Comparison of ENCODE assay signal across 8 cellular contexts in genomic region chr9:70257512-70257911, GRCh38. TPM values are rescaled to one million over a fixed set of nuclear protein-coding genes. Genes with fewer than 3 reads are reported as not detected.
DNase-seq lines count a peak whose midpoint lies in the region; ATAC-seq and TF ChIP-seq lines count a peak whose summit lies in the region.

No MANE protein-coding gene starts in this region.

- H3K9ac ChIP-seq in iPS-20b (ENCODE audit: low read depth, low read length), result peak overlapping the region; percentile 94; the same call in 1 of the 2 replicates

- no peaks in the 10 kb centered on the region for H3K9me3 ChIP-seq in iPS-20b (ENCODE audit: insufficient read depth, low read depth, low read length)

- TF ChIP-seq CTCF in activated CD8-positive, alpha-beta T cell treated with anti-CD3 and anti-CD28 coated beads for 36 hours (IDR thresholded peaks at IDR 0.05), result no peak

- DNase-seq in NCI-H1417 (lab: John Stamatoyannopoulos, UW) (peak in 2 of 3 experiments; percentile 21 to 65), NCI-H1417 treated with DMSO at 0.1 percent for 48 hours (lab: John Stamatoyannopoulos, UW) (no peak), SK-N-DZ (ENCODE audit: low spot score) (no peak)
- no peak for DNase-seq in activated CD8-positive, alpha-beta T cell treated with anti-CD3 and anti-CD28 coated beads for 36 hours
- DNase-seq in stimulated activated CD4-positive, alpha-beta T cell treated with anti-CD3 and anti-CD28 coated beads, Interleukin-15, amount 100 ng/mL, for 24 hours, result no peak

- H3K4me3 ChIP-seq in iPS-20b (ENCODE audit: low read length), result peak overlapping the region; percentile 94; the same call in 1 of the 2 replicates

- peak overlapping the region; percentile 93 for H3K4me3 Mint-ChIP-seq in activated CD8-positive, alpha-beta T cell treated with anti-CD3 and anti-CD28 coated beads for 36 hours
- H3K4me3 Mint-ChIP-seq in stimulated activated memory B cell treated with anti-CD40 and anti-IgM and Interleukin-4, amounts not matched to agents 10 μg/mL and 1 μg/mL and 100 μg/mL, for 72 hours, result peak overlapping the region; percentile 89

- POLR2A ChIA-PET in activated CD8-positive, alpha-beta T cell treated with anti-CD3 and anti-CD28 coated beads for 36 hours (lab: Charles Lee), result interaction anchor here (0.8 to 2.6 kb wide), 5 partner anchors 29 to 163 kb away, joined by 3 to 7 read pairs (median 4); no protein-coding TSS in a partner anchor

- peaks cover 12% of the 10 kb centered on the region for H3K4me1 ChIP-seq in iPS-20b (ENCODE audit: insufficient read depth, low read length)

- H3K27me3 ChIP-seq in iPS-20b (ENCODE audit: insufficient read depth, low read length), result no peaks in the 10 kb centered on the region; the same call in 1 of the 2 replicates

- peak overlapping the region; percentile 98 for H3K27ac Mint-ChIP-seq in activated CD8-positive, alpha-beta T cell treated with anti-CD3 and anti-CD28 coated beads for 36 hours
- peak overlapping the region; percentile 92 for H3K27ac Mint-ChIP-seq in stimulated activated memory B cell treated with anti-CD40 and anti-IgM and Interleukin-4, amounts not matched to agents 10 μg/mL and 1 μg/mL and 100 μg/mL, for 72 hours

- intact Hi-C loops in activated CD8-positive, alpha-beta T cell treated with anti-CD3 and anti-CD28 coated beads for 36 hours (cut with micrococcal nuclease), result loop anchor here (2.0 kb wide), 1 partner anchor 153 kb away; no protein-coding TSS in a partner anchor

- peaks cover 44% of the 10 kb centered on the region for H3K4me1 Mint-ChIP-seq in activated CD8-positive, alpha-beta T cell treated with anti-CD3 and anti-CD28 coated beads for 36 hours (ENCODE audit: low read depth)
- peaks cover 47% of the 10 kb centered on the region for H3K4me1 Mint-ChIP-seq in stimulated activated memory B cell treated with anti-CD40 and anti-IgM and Interleukin-4, amounts not matched to agents 10 μg/mL and 1 μg/mL and 100 μg/mL, for 72 hours

- no peaks in the 10 kb centered on the region for H3K9me3 Mint-ChIP-seq in activated CD8-positive, alpha-beta T cell treated with anti-CD3 and anti-CD28 coated beads for 36 hours
- H3K9me3 Mint-ChIP-seq in stimulated activated memory B cell treated with anti-CD40 and anti-IgM and Interleukin-4, amounts not matched to agents 10 μg/mL and 1 μg/mL and 100 μg/mL, for 72 hours, result peaks cover 3% of the 10 kb centered on the region

- CTCF ChIA-PET in activated CD8-positive, alpha-beta T cell treated with anti-CD3 and anti-CD28 coated beads for 36 hours (lab: Charles Lee), result interaction anchor here (0.9 to 1.5 kb wide), 3 partner anchors 144 to 345 kb away, joined by 3 to 4 read pairs (median 3); no protein-coding TSS in a partner anchor

- no peak overlapping the region for H3K27ac ChIP-seq in iPS-20b (ENCODE audit: low read length)

- ATAC-seq in activated CD8-positive, alpha-beta T cell treated with anti-CD3 and anti-CD28 coated beads for 36 hours, result no peak
- ATAC-seq in stimulated activated memory B cell treated with anti-CD40 and anti-IgM and Interleukin-4, amounts not matched to agents 10 μg/mL and 1 μg/mL and 100 μg/mL, for 72 hours, result no peak
- no peak for ATAC-seq in HG03139 (IDR thresholded peaks at IDR 0.05; ENCODE audit: unreplicated experiment)

- peaks cover 31% of the 10 kb centered on the region for H3K36me3 Mint-ChIP-seq in activated CD8-positive, alpha-beta T cell treated with anti-CD3 and anti-CD28 coated beads for 36 hours (ENCODE audit: low read depth)
- peaks cover 40% of the 10 kb centered on the region for H3K36me3 Mint-ChIP-seq in stimulated activated memory B cell treated with anti-CD40 and anti-IgM and Interleukin-4, amounts not matched to agents 10 μg/mL and 1 μg/mL and 100 μg/mL, for 72 hours

- no peaks in the 10 kb centered on the region for H3K27me3 Mint-ChIP-seq in activated CD8-positive, alpha-beta T cell treated with anti-CD3 and anti-CD28 coated beads for 36 hours
- H3K27me3 Mint-ChIP-seq in stimulated activated memory B cell treated with anti-CD40 and anti-IgM and Interleukin-4, amounts not matched to agents 10 μg/mL and 1 μg/mL and 100 μg/mL, for 72 hours, result no peaks in the 10 kb centered on the region

- peaks cover 15% of the 10 kb centered on the region for H3K36me3 ChIP-seq in iPS-20b (ENCODE audit: insufficient read depth, low read depth, low read length)

RNA-seq across cellular contexts. Expression of gene SMC5, which starts 1.3 kb away (rescaled TPM):
- total RNA-seq in activated CD8-positive, alpha-beta T cell treated with anti-CD3 and anti-CD28 coated beads for 36 hours, result 10 to 100 TPM; 30.9 to 32.0 TPM
- polyA plus RNA-seq in SK-N-DZ (2014; cell fraction: cytosol; rRNA removed), result 29.5 and 37.5 TPM in 2 replicates
- polyA plus RNA-seq in SK-N-DZ (2014; cell fraction: nucleus; rRNA removed), result 74.8 and 94.7 TPM in 2 replicates

Comparison
In these comparisons a context has a peak if more than half of its experiments do, and no peak if none do; other contexts are left out.
1. DNase-seq: peak in NCI-H1417 (2 of 3); none in NCI-H1417 treated with DMSO at 0.1 percent for 48 hours (single experiment), activated CD8-positive, alpha-beta T cell treated with anti-CD3 and anti-CD28 coated beads for 36 hours (single experiment), stimulated activated CD4-positive, alpha-beta T cell treated with anti-CD3 and anti-CD28 coated beads, Interleukin-15, amount 100 ng/mL, for 24 hours (single experiment) and SK-N-DZ (single experiment).